17 cellular contexts compared by ENCODE assay signal in the genomic region with DNA sequence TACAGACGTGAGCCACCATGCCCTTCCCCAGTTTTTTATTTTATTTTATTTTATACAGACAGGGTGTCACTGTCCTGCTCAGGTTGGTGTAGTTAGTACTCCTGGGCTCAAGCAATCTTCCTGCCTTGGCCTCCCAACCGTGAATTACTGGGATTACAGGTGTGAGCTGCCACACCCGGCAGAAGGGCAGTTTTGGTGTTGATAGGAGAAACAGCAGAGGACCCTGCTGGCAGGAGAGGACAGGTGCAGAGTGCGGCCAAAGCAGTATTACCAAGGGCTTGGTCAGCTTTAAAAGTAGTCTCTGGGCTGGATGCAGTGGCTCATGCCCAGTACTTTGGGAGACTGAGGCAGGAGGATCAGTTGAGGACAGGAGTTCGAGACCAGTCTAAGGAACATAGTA. TPM values are rescaled to one million over a fixed set of nuclear protein-coding genes. Genes with fewer than 3 reads are reported as not detected.
A peak's percentile ranks its signal among the peaks of the same experiment; 100 is the strongest.
DNase-seq lines count a peak whose midpoint lies in the region; ATAC-seq and TF ChIP-seq lines count a peak whose summit lies in the region.
"Had no signal": no experiment of that assay in that cellular context is flagged by ENCODE, and none has a peak within 500 bp of the region (broad histone marks: within the 10 kb centered on the region; RNA-seq: fewer than 3 reads in every experiment).

No MANE protein-coding gene starts in this region.

- no peaks in the 10 kb centered on the region for H3K36me3 ChIP-seq in CD4-positive, alpha-beta memory T cell (ENCODE audit: insufficient read depth, low read length)
- H3K36me3 ChIP-seq in HCT116 (ENCODE audit: control insufficient read depth in 1 of 2, insufficient read depth in 2 of 2, low read length in 2 of 2) (no peaks in the 10 kb centered on the region; a peak in 1 of 4 replicates), sigmoid colon (no peaks in the 10 kb centered on the region)

- H3K36me3 Mint-ChIP-seq in CD4-positive, alpha-beta memory T cell = peaks cover 0 to 4% of the 10 kb centered on the region in 2 donors

- H3K4me3 ChIP-seq in CD4-positive, alpha-beta memory T cell (ENCODE audit: low read length in 2 of 2) = no peak overlapping the region
- H3K4me3 ChIP-seq in HCT116 (replicated peaks in 1 of 2; ENCODE audit: low read depth in 1 of 2, low read length in 2 of 2) (no peak overlapping the region), sigmoid colon (no peak overlapping the region)
- H3K4me3 ChIP-seq: GM23248, K562, SJSA1 had no signal

- peak in 2 of 3 experiments; percentile 8 to 15; a peak in 2 of 6 replicates for TF ChIP-seq CTCF in HCT116 (IDR thresholded peaks at IDR 0.05 in 2 of 3, conservative IDR thresholded peaks at IDR 0.05 in 1 of 3; ENCODE audit: borderline replicate concordance in 1 of 3, insufficient read depth in 1 of 3, low read depth in 2 of 3, low read length in 2 of 3)
- no peak for TF ChIP-seq CTCF in sigmoid colon (IDR thresholded peaks at IDR 0.05)

- peaks cover 38% of the 10 kb centered on the region for H4K20me1 ChIP-seq in HCT116 (ENCODE audit: insufficient read depth)

- no peaks in the 10 kb centered on the region for H3K9me3 Mint-ChIP-seq in CD4-positive, alpha-beta memory T cell

- H3K4me1 Mint-ChIP-seq in CD4-positive, alpha-beta memory T cell = peaks cover 23 to 64% (median 39%) of the 10 kb centered on the region in 4 donors

- no peak overlapping the region for H3K27ac ChIP-seq in CD4-positive, alpha-beta memory T cell (ENCODE audit: low read depth, low read length)
- H3K27ac ChIP-seq in HCT116 (ENCODE audit: low read depth, low read length) = no peak overlapping the region
- peak overlapping the region in 3 of 4 donors; percentile 51 to 97 (median 82) for H3K27ac ChIP-seq in sigmoid colon
- H3K27ac ChIP-seq: GM23248, SJSA1 had no signal

- H3K4me1 ChIP-seq in CD4-positive, alpha-beta memory T cell (ENCODE audit: insufficient read depth, low read length) = peaks cover 16% of the 10 kb centered on the region
- H3K4me1 ChIP-seq in HCT116 (ENCODE audit: control insufficient read depth in 1 of 2, insufficient read depth in 2 of 2, low read length in 2 of 2) (peaks cover 23 to 28% of the 10 kb centered on the region in 2 experiments), sigmoid colon (peaks cover 0 to 92% (median 82%) of the 10 kb centered on the region in 4 donors)

- 41 to 79% methylated on average over 5 of the region's 5 CpGs for WGBS in sigmoid colon, 2 donors

- CTCF ChIA-PET in CD4-positive, alpha-beta memory T cell (lab: Charles Lee; ENCODE audit: partially characterized antibody) = interaction anchor here (1.1 kb wide), 1 partner anchor 12 kb away, joined by 3 read pairs; no protein-coding TSS in a partner anchor
- CTCF ChIA-PET in HCT116 (lab: Charles Lee) = no interaction called here

- peak overlapping the region in 4 of 7 donors; percentile 16 to 73 (median 56) for H3K27ac Mint-ChIP-seq in CD4-positive, alpha-beta memory T cell

- POLR2A ChIA-PET in CD4-positive, alpha-beta memory T cell (lab: Charles Lee; ENCODE audit: partially characterized antibody) = no interaction called here
- POLR2A ChIA-PET in HCT116 (lab: Charles Lee) = no interaction called here

- RAD21 ChIA-PET in HCT116 (lab: Charles Lee; ENCODE audit: low non-redundant PET in 1 of 2, low total read pairs in 2 of 2, uncharacterized antibody in 2 of 2, unreplicated experiment in 2 of 2) = no interaction called here

- no peak for TF ChIP-seq EP300 in sigmoid colon (IDR thresholded peaks at IDR 0.05)

- no peaks in the 10 kb centered on the region for H3K9me3 ChIP-seq in CD4-positive, alpha-beta memory T cell (ENCODE audit: control insufficient read depth in 1 of 2, low read length in 2 of 2)
- no peaks in the 10 kb centered on the region for H3K9me3 ChIP-seq in HCT116 (ENCODE audit: control insufficient read depth in 1 of 2, insufficient read depth in 1 of 2, low read depth in 1 of 2, low read length in 2 of 2)
- no peaks in the 10 kb centered on the region for H3K9me3 ChIP-seq in sigmoid colon
- H3K9me3 ChIP-seq: SJSA1 had no signal

- TF ChIP-seq RAD21 in HCT116 (IDR thresholded peaks at IDR 0.05; ENCODE audit: low read depth) = no peak

- no peaks in the 10 kb centered on the region for H3K27me3 ChIP-seq in CD4-positive, alpha-beta memory T cell (ENCODE audit: insufficient read depth, low read length)
- H3K27me3 ChIP-seq in HCT116 (ENCODE audit: insufficient read depth, low read length) = no peaks in the 10 kb centered on the region
- no peaks in the 10 kb centered on the region for H3K27me3 ChIP-seq in sigmoid colon
- H3K27me3 ChIP-seq: SJSA1 had no signal

- no peak for TF ChIP-seq POLR2A in HCT116 (IDR thresholded peaks at IDR 0.05; ENCODE audit: borderline replicate concordance, extremely low read depth, insufficient read depth, insufficient read length)
- TF ChIP-seq POLR2A in sigmoid colon (IDR thresholded peaks at IDR 0.05) = no peak

- ATAC-seq in HCT116 (0 out of 2 replicates have a peak, but pooled peaks have one; percentile 49), left colon (peak; percentile 63), GM21737 (IDR thresholded peaks at IDR 0.05; ENCODE audit: unreplicated experiment) (no peak)
- ATAC-seq: K562, Panc1 had no signal

- H3K27me3 Mint-ChIP-seq in CD4-positive, alpha-beta memory T cell = no peaks in the 10 kb centered on the region

- peaks cover 99% of the 10 kb centered on the region for H3K79me2 ChIP-seq in HCT116 (ENCODE audit: insufficient read depth, low read length)

- no TSS peak for BruUV-seq in HCT116 (replicated peaks; lab: Mats Ljungman, UMichigan)

- no peak overlapping the region for H2AFZ ChIP-seq in HCT116 (ENCODE audit: low read depth, low read length, poor library complexity, severe bottlenecking)
- H2AFZ ChIP-seq: GM23248 had no signal

- intact Hi-C loops in CD4-positive, alpha-beta memory T cell (cut with micrococcal nuclease) = no loop called here
- intact Hi-C loops in HCT116 (cut with micrococcal nuclease) = no loop called here
- intact Hi-C loops in left colon (cut with DNase I, micrococcal nuclease) = no loop called here
- intact Hi-C loops in sigmoid colon (cut with DNase I) = no loop called here

- H3K4me2 ChIP-seq in HCT116 (ENCODE audit: low read length) = no peak overlapping the region

- no peaks in the 10 kb centered on the region for H3K9me2 ChIP-seq in HCT116 (ENCODE audit: insufficient read depth)

- no peak for DNase-seq in CD4-positive, alpha-beta memory T cell
- no peak for DNase-seq in HCT116 (ENCODE audit: low read depth, low spot score)
- no peak for DNase-seq in left colon
- DNase-seq in sigmoid colon = no peak
- DNase-seq in AG08396 (ENCODE audit: low spot score) = no peak
- DNase-seq in GM19238 (ENCODE audit: insufficient read length, low spot score) = no peak
- DNase-seq: C1 segment of cervical spinal cord, DND-41, GM23248, NCI-H1105, NCI-H2081 treated with DMSO at 0.1 percent for 48 hours, NCI-H446 treated with DMSO at 0.1 percent for 48 hours, NCI-H69 had no signal

- H3K9ac ChIP-seq in HCT116 (ENCODE audit: low read length) = no peak overlapping the region
- H3K9ac ChIP-seq: GM23248 had no signal

- H3K4me3 Mint-ChIP-seq in CD4-positive, alpha-beta memory T cell = no peak overlapping the region

TF ChIP-seq in HCT116, 20 proteins besides CTCF, POLR2A, EP300 and RAD21 (continues in another document):
- TF ChIP-seq ZNF274 (IDR thresholded peaks at IDR 0.05; ENCODE audit: low read depth, low read length) = no peak
- no peak for TF ChIP-seq EGR1 (IDR thresholded peaks at IDR 0.05; ENCODE audit: low read depth)
- no peak for TF ChIP-seq YY1 (IDR thresholded peaks at IDR 0.05; ENCODE audit: extremely low read depth, insufficient replicate concordance, low read depth, low read length)
- TF ChIP-seq, protein P1, sequence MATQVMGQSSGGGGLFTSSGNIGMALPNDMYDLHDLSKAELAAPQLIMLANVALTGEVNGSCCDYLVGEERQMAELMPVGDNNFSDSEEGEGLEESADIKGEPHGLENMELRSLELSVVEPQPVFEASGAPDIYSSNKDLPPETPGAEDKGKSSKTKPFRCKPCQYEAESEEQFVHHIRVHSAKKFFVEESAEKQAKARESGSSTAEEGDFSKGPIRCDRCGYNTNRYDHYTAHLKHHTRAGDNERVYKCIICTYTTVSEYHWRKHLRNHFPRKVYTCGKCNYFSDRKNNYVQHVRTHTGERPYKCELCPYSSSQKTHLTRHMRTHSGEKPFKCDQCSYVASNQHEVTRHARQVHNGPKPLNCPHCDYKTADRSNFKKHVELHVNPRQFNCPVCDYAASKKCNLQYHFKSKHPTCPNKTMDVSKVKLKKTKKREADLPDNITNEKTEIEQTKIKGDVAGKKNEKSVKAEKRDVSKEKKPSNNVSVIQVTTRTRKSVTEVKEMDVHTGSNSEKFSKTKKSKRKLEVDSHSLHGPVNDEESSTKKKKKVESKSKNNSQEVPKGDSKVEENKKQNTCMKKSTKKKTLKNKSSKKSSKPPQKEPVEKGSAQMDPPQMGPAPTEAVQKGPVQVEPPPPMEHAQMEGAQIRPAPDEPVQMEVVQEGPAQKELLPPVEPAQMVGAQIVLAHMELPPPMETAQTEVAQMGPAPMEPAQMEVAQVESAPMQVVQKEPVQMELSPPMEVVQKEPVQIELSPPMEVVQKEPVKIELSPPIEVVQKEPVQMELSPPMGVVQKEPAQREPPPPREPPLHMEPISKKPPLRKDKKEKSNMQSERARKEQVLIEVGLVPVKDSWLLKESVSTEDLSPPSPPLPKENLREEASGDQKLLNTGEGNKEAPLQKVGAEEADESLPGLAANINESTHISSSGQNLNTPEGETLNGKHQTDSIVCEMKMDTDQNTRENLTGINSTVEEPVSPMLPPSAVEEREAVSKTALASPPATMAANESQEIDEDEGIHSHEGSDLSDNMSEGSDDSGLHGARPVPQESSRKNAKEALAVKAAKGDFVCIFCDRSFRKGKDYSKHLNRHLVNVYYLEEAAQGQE (IDR thresholded peaks at IDR 0.05; ENCODE audit: low read depth) = no peak
- TF ChIP-seq, protein P2, sequence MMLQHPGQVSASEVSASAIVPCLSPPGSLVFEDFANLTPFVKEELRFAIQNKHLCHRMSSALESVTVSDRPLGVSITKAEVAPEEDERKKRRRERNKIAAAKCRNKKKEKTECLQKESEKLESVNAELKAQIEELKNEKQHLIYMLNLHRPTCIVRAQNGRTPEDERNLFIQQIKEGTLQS (IDR thresholded peaks at IDR 0.05) = no peak
- no peak for TF ChIP-seq FOSL1 (IDR thresholded peaks at IDR 0.05; ENCODE audit: low read depth)
- TF ChIP-seq CEBPB (IDR thresholded peaks at IDR 0.05; ENCODE audit: low read depth) = no peak
- TF ChIP-seq CBX3 (IDR thresholded peaks at IDR 0.05; ENCODE audit: low read depth) = no peak
- no peak for TF ChIP-seq SIN3A (IDR thresholded peaks at IDR 0.05; ENCODE audit: low read depth)

RNA-seq across cellular contexts. Expression of a gene that starts 22.9 kb away (rescaled TPM):
- total RNA-seq in CD4-positive, alpha-beta memory T cell = 10 to 100 TPM; 51.5 to 57.5 TPM
- polyA plus RNA-seq in CD4-positive, alpha-beta memory T cell = 1 to 10 TPM; 1.3 to 6.8 TPM
- total RNA-seq in HCT116 (2021; ENCODE audit: unreplicated experiment) (122 TPM), left colon (10 to 100 TPM; 40.4 to 48.7 TPM), sigmoid colon (10 to 100 TPM; 29.3 to 56.8 (median 40.5) TPM)
- 55.3 and 55.9 TPM in 2 replicates for polyA plus RNA-seq in HCT116 (2012)
- polyA plus RNA-seq in sigmoid colon = 10 to 100 TPM; 10.2 to 26.2 (median 11.6) TPM

Comparison
In these comparisons a context has a peak if more than half of its experiments do, and no peak if none do; other contexts are left out.
1. H3K27ac ChIP-seq: peak in sigmoid colon (3 of 4); none in CD4-positive, alpha-beta memory T cell (single experiment) and HCT116 (single experiment).
2. CTCF ChIP-seq: peak in HCT116 (2 of 3); none in sigmoid colon (0 of 4).